11 cellular contexts compared by ENCODE assay signal in the genomic region with DNA sequence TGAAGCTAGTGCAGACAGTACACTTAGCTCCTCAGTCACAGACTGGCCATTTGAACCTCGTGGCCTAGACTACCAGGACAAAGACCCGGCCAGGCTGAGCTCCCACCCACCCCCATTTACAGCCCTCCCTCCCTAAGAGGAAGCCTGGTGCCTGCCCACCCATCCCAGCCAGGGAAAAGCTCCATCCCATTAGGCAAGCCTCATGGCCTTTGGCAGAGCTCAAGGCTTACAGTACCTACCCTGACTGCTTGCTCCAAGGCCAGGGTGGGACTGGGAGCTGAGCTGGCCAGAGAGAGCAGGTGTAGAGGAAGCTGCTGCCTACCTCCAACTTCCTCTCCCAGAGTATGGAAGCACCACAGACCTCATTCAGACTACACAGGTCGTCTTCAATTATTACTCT. TPM values are rescaled to one million over a fixed set of nuclear protein-coding genes. Genes with fewer than 3 reads are reported as not detected.
DNase-seq lines count a peak whose midpoint lies in the region; ATAC-seq and TF ChIP-seq lines count a peak whose summit lies in the region.
"Had no signal": no experiment of that assay in that cellular context is flagged by ENCODE, and none has a peak within 500 bp of the region (broad histone marks: within the 10 kb centered on the region; RNA-seq: fewer than 3 reads in every experiment).

No MANE protein-coding gene starts in this region.

- H3K27ac ChIP-seq in right atrium auricular region = peak overlapping the region; percentile 14 to 35
- peak overlapping the region; percentile 2 for H3K27ac ChIP-seq in colonic mucosa

- H3K27ac Mint-ChIP-seq in natural killer cell = peak overlapping the region; percentile 99

- peaks cover 0 to 29% of the 10 kb centered on the region in 2 donors for H3K4me1 ChIP-seq in right atrium auricular region
- no peaks in the 10 kb centered on the region for H3K4me1 ChIP-seq in colonic mucosa

- no peaks in the 10 kb centered on the region for H3K27me3 ChIP-seq in right atrium auricular region
- H3K27me3 ChIP-seq in colonic mucosa = no peaks in the 10 kb centered on the region

- TF ChIP-seq CTCF in right atrium auricular region (IDR thresholded peaks at IDR 0.05) (no peak), colonic mucosa (IDR thresholded peaks at IDR 0.05) (no peak), natural killer cell (IDR thresholded peaks at IDR 0.05) (no peak)

- H3K9ac ChIP-seq in colonic mucosa (ENCODE audit: low read depth in 2 of 2, low read length in 2 of 2) = no peak overlapping the region

- H3K4me3 Mint-ChIP-seq in natural killer cell = no peak overlapping the region

- intact Hi-C loops in Right ventricle myocardium superior (cut with DNase I) = no loop called here
- intact Hi-C loops in colonic mucosa (cut with DNase I) = no loop called here
- intact Hi-C loops in natural killer cell (cut with micrococcal nuclease) = no loop called here

- no peaks in the 10 kb centered on the region for H3K9me3 ChIP-seq in right atrium auricular region
- no peaks in the 10 kb centered on the region for H3K9me3 ChIP-seq in colonic mucosa

- ATAC-seq in Right ventricle myocardium superior (ENCODE audit: poor library complexity) (no peak), natural killer cell (no peak), GM21737 (IDR thresholded peaks at IDR 0.05; ENCODE audit: unreplicated experiment) (no peak)
- ATAC-seq: GM12878, left cardiac atrium had no signal

- DNase-seq in right atrium auricular region (ENCODE audit: low spot score) (no peak), Right ventricle myocardium superior (no peak), colonic mucosa (no peak), natural killer cell (no peak), NCI-H128 (lab: John Stamatoyannopoulos, UW; ENCODE audit: unreplicated experiment) (no peak), HuH-7 (ENCODE audit: low spot score) (no peak)
- DNase-seq in effector CD4-positive, alpha-beta T cell = no peak
- DNase-seq: activated effector memory CD4-positive, alpha-beta T cell treated with Interleukin-2 at 50 U/mL for 16 hours; left cardiac atrium had no signal

- H3K36me3 Mint-ChIP-seq in natural killer cell = peaks cover 5% of the 10 kb centered on the region

- H3K27me3 Mint-ChIP-seq in natural killer cell (ENCODE audit: low read depth in 2 of 2) = no peaks in the 10 kb centered on the region

- H3K4me3 ChIP-seq in right atrium auricular region (no peak overlapping the region), colonic mucosa (no peak overlapping the region)
- H3K4me3 ChIP-seq: GM12878 had no signal

- no peaks in the 10 kb centered on the region for H3K9me3 Mint-ChIP-seq in natural killer cell

- H3K36me3 ChIP-seq in right atrium auricular region (peaks cover 85% of the 10 kb centered on the region), colonic mucosa (peaks cover 8% of the 10 kb centered on the region)

- H3K4me1 Mint-ChIP-seq in natural killer cell = peaks cover 34 to 38% of the 10 kb centered on the region in 2 donors

RNA-seq across cellular contexts. Expression of a gene that starts 7.5 kb away (rescaled TPM):
- total RNA-seq in right atrium auricular region (10 to 100 TPM; 14.6 to 17.6 TPM), Right ventricle myocardium superior (10.4 TPM), colonic mucosa (10 to 100 TPM in 1 of 2 donors, 1 to 10 TPM in 1; 8.4 to 15.1 TPM), natural killer cell (100 to 1,000 TPM; 132 to 180 (median 161) TPM)

Comparison
In these comparisons a context has a peak if more than half of its experiments do, and no peak if none do; other contexts are left out.
1. RNA of a gene that starts 7.5 kb away (total RNA-seq): 132 to 180 TPM in natural killer cell; 14.6 to 17.6 TPM in right atrium auricular region, 8.4 to 15.1 TPM in colonic mucosa and 10.4 TPM in Right ventricle myocardium superior (single experiment); every median in the first group is over 4 times any median in the second.